Comparison of ENCODE assay signal across 1 cellular context in the genomic region with DNA sequence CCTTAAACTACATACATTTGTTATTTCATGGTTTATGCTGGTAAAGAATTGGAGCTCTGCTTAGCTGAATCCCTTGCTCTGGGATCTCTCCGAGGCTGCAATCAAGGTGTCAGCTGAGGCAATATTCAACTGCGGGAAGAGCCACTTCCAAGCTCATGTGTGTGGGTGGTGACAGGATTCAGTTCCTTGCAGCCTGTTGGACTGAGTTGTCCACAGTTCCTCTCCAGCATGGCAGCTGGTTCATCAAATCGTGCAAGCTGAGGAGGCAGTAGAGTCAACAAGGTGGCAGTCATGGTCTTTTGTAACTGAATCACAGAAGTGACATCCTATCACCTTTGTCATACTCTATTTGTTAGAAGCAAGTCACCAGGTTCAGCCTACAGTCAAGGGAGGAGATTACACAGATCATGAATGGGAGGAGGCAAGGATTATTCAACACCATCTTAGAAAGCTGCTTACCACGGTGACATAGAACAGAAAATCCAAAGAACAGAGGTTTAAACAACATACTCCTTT.
TF ChIP-seq lines count a peak whose summit lies in the region.

No MANE protein-coding gene starts in this region.

TF ChIP-seq in IMR-90, 13 proteins besides CTCF, POLR2A, EP300 and RAD21 (continued from another document):
- TF ChIP-seq, protein P1, sequence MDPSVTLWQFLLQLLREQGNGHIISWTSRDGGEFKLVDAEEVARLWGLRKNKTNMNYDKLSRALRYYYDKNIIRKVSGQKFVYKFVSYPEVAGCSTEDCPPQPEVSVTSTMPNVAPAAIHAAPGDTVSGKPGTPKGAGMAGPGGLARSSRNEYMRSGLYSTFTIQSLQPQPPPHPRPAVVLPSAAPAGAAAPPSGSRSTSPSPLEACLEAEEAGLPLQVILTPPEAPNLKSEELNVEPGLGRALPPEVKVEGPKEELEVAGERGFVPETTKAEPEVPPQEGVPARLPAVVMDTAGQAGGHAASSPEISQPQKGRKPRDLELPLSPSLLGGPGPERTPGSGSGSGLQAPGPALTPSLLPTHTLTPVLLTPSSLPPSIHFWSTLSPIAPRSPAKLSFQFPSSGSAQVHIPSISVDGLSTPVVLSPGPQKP (IDR thresholded peaks at IDR 0.05; ENCODE audit: borderline replicate concordance, low read depth, low read length): no peak
- TF ChIP-seq CEBPB (IDR thresholded peaks at IDR 0.05; ENCODE audit: low read depth, low read length) (no peak), BHLHE40 (IDR thresholded peaks at IDR 0.05; ENCODE audit: low read depth, low read length) (no peak), SMC3 (IDR thresholded peaks at IDR 0.05; ENCODE audit: low read depth, low read length) (no peak)
